ENCODE assay signal across 39 cellular contexts in the genomic region with DNA sequence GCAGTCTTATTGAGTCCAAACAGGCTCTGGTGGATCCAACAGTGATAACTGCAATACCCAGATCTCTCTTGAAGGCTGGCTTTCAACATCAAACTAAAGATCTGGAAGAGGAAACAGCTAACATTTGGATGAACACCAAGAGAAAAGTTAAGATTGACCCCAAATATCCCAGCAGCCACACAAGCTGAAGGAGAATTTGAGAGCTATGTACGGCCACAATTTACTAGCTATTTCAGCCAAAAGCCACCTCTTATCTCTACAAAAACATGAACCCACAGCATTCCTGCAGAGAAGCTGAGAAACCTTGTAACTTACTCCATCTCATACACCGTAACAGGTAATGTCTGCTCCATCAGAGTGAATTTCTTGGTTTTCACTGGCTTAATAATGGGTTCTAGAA. TPM values are rescaled to one million over a fixed set of nuclear protein-coding genes. Genes with fewer than 3 reads are reported as not detected.
"Had no signal": no experiment of that assay in that cellular context is flagged by ENCODE, and none has a peak within 500 bp of the region (broad histone marks: within the 10 kb centered on the region; RNA-seq: fewer than 3 reads in every experiment).

No MANE protein-coding gene starts in this region.

- H3K9me3 ChIP-seq: MG63 had no signal

- H3K27ac ChIP-seq: KMS-11 had no signal

- DNase-seq: Karpas-422, Kasumi-1, KG1, MG63, MM.1S, MV-4-11, NCI-H1048, NCI-H1092, NCI-H1092 treated with DMSO at 0.1 percent for 48 hours, NCI-H1105, NCI-H1105 treated with DMSO at 0.1 percent for 48 hours, NCI-H1417, NCI-H1417 treated with DMSO at 0.1 percent for 48 hours, NCI-H1436, NCI-H1436 treated with DMSO at 0.1 percent for 48 hours, NCI-H146, NCI-H1694, NCI-H1694 treated with DMSO at 0.1 percent for 48 hours, NCI-H187, NCI-H187 treated with DMSO at 0.1 percent for 48 hours, NCI-H1930, NCI-H2029, NCI-H2029 treated with DMSO at 0.1 percent for 48 hours, NCI-H2081, NCI-H2081 treated with DMSO at 0.1 percent for 48 hours, NCI-H2107, NCI-H2171, NCI-H2171 treated with DMSO at 0.1 percent for 48 hours, NCI-H2227 treated with DMSO at 0.1 percent for 48 hours, NCI-H226, NCI-H345, NCI-H446, NCI-H446 treated with DMSO at 0.1 percent for 48 hours, NCI-H510A had no signal

- H3K9ac ChIP-seq: KMS-11 had no signal

- H3K4me2 ChIP-seq: KMS-11 had no signal

- H3K27me3 ChIP-seq: MG63 had no signal

- H3K4me3 ChIP-seq: MG63 had no signal

RNA-seq across cellular contexts. Expression of gene GFAP, which starts 30.4 kb away (rescaled TPM):
- total RNA-seq: M059J, MCF 10A had no signal

RNA-seq across cellular contexts. Expression of gene HIGD1B, which starts 37.3 kb away (rescaled TPM):
- total RNA-seq: LHCN-M2, M059J, MCF 10A, NCI-H460 had no signal
